In genomic region chr22:44676441-44677298, GRCh38 we compare ENCODE assay signal across 1 cellular context.
TF ChIP-seq lines count a peak whose summit lies in the region.

No MANE protein-coding gene starts in this region.

TF ChIP-seq in K562, 482 proteins besides CTCF, POLR2A, EP300 and RAD21 (continued from another document and continues in another):
- no peak; the same call in 1 of the 2 replicates for TF ChIP-seq THAP12 (CRISPR knock-in tag; IDR thresholded peaks at IDR 0.05)
- TF ChIP-seq HMG20A (CRISPR knock-in tag; conservative IDR thresholded peaks at IDR 0.05): no peak
- TF ChIP-seq ZNF707 (CRISPR knock-in tag; conservative IDR thresholded peaks at IDR 0.05): no peak
- TF ChIP-seq VEZF1 (CRISPR knock-in tag; IDR thresholded peaks at IDR 0.05): peak; percentile 89
- no peak for TF ChIP-seq TEAD2 (tag; IDR thresholded peaks at IDR 0.05)
- TF ChIP-seq GABPB1 (CRISPR knock-in tag; IDR thresholded peaks at IDR 0.05): peak; percentile 48; the same call in 1 of the 2 replicates
- no peak for TF ChIP-seq MED1 (CRISPR knock-in tag; IDR thresholded peaks at IDR 0.05; ENCODE audit: borderline replicate concordance)
- no peak for TF ChIP-seq WHSC1 (IDR thresholded peaks at IDR 0.05; ENCODE audit: low read length)
- no peak for TF ChIP-seq ZNF384 (IDR thresholded peaks at IDR 0.05; ENCODE audit: low read depth, low read length)
- TF ChIP-seq THRAP3 (IDR thresholded peaks at IDR 0.05; ENCODE audit: borderline replicate concordance): no peak
- TF ChIP-seq ILK (tag; IDR thresholded peaks at IDR 0.05; ENCODE audit: borderline replicate concordance, low read depth): no peak
- TF ChIP-seq PCBP2 (IDR thresholded peaks at IDR 0.05; ENCODE audit: low read depth, low read length, poor library complexity, severe bottlenecking): no peak
- TF ChIP-seq CXXC5 (CRISPR knock-in tag; IDR thresholded peaks at IDR 0.05): peak; percentile 81
- no peak for TF ChIP-seq PURB (CRISPR knock-in tag; IDR thresholded peaks at IDR 0.05; ENCODE audit: low read depth)
- TF ChIP-seq NKRF (IDR thresholded peaks at IDR 0.05; ENCODE audit: borderline replicate concordance): no peak
- TF ChIP-seq SUPT5H (IDR thresholded peaks at IDR 0.05): 0 out of 2 replicates have a peak, but pooled peaks have one; percentile 31
- no peak for TF ChIP-seq SMAD2 (IDR thresholded peaks at IDR 0.05; ENCODE audit: low read depth, low read length)
- TF ChIP-seq CREB3L1 (IDR thresholded peaks at IDR 0.05; ENCODE audit: borderline replicate concordance, low read depth): 0 out of 2 replicates have a peak, but pooled peaks have one; percentile 22
- TF ChIP-seq ZNF518B (CRISPR knock-in tag; IDR thresholded peaks at IDR 0.05): no peak
- no peak for TF ChIP-seq SIN3B (IDR thresholded peaks at IDR 0.05; ENCODE audit: low read depth)
- TF ChIP-seq AFF1 (IDR thresholded peaks at IDR 0.05; ENCODE audit: low read depth in 1 of 2, partially characterized antibody in 2 of 2): no peak
- TF ChIP-seq ELF1 (tag; IDR thresholded peaks at IDR 0.05): no peak
- TF ChIP-seq BRF2 (IDR thresholded peaks at IDR 0.05; ENCODE audit: borderline replicate concordance, insufficient read depth, insufficient read length): no peak
- no peak for TF ChIP-seq TSHZ1 (CRISPR knock-in tag; IDR thresholded peaks at IDR 0.05)
- no peak for TF ChIP-seq ARID3B (CRISPR knock-in tag; IDR thresholded peaks at IDR 0.05; ENCODE audit: borderline replicate concordance)
- no peak for TF ChIP-seq CREB5 (CRISPR knock-in tag; IDR thresholded peaks at IDR 0.05)
- 0 out of 2 replicates have a peak, but pooled peaks have one; percentile 28 for TF ChIP-seq ZNF584 (CRISPR knock-in tag; IDR thresholded peaks at IDR 0.05; ENCODE audit: low read depth)
- TF ChIP-seq ZNF274 (IDR thresholded peaks at IDR 0.05; ENCODE audit: borderline replicate concordance, low read depth, low read length): peak; percentile 63; the same call in 1 of the 2 replicates
- no peak for TF ChIP-seq ZNF668 (CRISPR knock-in tag; IDR thresholded peaks at IDR 0.05)
- TF ChIP-seq FOXK1 (CRISPR knock-in tag; IDR thresholded peaks at IDR 0.05; ENCODE audit: borderline replicate concordance): no peak
- no peak for TF ChIP-seq MEIS2 (IDR thresholded peaks at IDR 0.05; ENCODE audit: partially characterized antibody)
- TF ChIP-seq SMARCA4 (IDR thresholded peaks at IDR 0.05): peak; percentile 95
- no peak for TF ChIP-seq DIDO1 (tag; IDR thresholded peaks at IDR 0.05; ENCODE audit: low read depth)
